ENCODE assay signal across 8 cellular contexts in the genomic region with DNA sequence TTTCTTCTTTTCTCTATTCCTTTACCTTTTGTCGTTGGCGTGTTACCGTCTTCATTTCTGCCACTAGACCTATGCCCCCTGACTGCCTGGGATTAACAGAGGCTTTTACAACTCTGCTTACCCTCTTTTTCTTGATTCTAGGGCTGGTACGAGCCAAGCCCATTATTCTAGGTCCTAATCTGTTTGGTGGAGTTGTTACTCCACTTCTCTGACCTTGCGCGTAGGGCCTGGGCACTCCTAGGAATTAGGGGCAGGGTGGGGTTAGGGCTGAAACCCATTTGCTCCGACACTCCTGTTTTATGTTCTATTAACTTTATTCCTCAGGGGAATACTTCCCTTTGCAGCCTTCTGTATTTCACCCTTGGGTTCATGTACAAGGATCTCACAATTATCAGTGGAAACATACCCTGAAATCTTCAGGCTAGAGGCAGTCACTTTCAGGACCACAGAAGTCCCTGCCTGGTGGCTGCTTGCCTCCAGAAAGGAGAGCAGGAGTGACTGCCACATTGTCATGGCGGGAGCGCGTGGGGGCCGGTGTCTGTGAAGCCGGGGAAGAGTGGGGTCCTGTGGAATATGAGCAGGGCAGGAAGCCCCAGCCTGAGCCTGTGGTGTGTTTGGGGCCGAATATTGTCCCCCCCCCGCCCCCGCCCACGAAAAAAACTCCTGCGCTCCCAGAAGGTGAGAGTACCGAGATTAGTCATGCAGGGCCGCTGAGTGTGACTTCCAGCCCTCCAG. TPM values are rescaled to one million over a fixed set of nuclear protein-coding genes. Genes with fewer than 3 reads are reported as not detected.
DNase-seq lines count a peak whose midpoint lies in the region; ATAC-seq and TF ChIP-seq lines count a peak whose summit lies in the region.

No MANE protein-coding gene starts in this region.

- peak overlapping the region; percentile 36 to 79 (median 65) for H3K4me3 ChIP-seq in dorsolateral prefrontal cortex

- H3K36me3 Mint-ChIP-seq in naive B cell, result peaks cover 0 to 4% of the 10 kb centered on the region in 2 donors

- H3K4me3 Mint-ChIP-seq in naive B cell, result peak overlapping the region; percentile 77 to 94 (median 86)

- peak overlapping the region in 5 of 6 donors; percentile 88 to 95 (median 89) for H3K27ac Mint-ChIP-seq in naive B cell

- no peaks in the 10 kb centered on the region for H3K36me3 ChIP-seq in ES-I3 (ENCODE audit: insufficient read depth, low read length)

- H3K27me3 Mint-ChIP-seq in naive B cell, result peaks cover 11 to 68% (median 15%) of the 10 kb centered on the region in 3 donors

- H3K27me3 ChIP-seq in dorsolateral prefrontal cortex, result peaks cover 0 to 32% (median 6%) of the 10 kb centered on the region in 45 donors

- peak overlapping the region in 18 of 59 donors; percentile 7 to 81 (median 67) for H3K27ac ChIP-seq in dorsolateral prefrontal cortex

- H3K9me3 ChIP-seq in ES-I3 (ENCODE audit: control insufficient read depth, insufficient read depth, low read length), result no peaks in the 10 kb centered on the region

- DNase-seq in dorsolateral prefrontal cortex (no peak), naive B cell (no peak), medulla oblongata (ENCODE audit: extremely low spot score) (no peak), NCI-H82 (lab: John Stamatoyannopoulos, UW) (no peak)

- ATAC-seq in HG03442 (IDR thresholded peaks at IDR 0.05; ENCODE audit: unreplicated experiment) (peak; percentile 3), naive B cell (ENCODE audit: low read depth in 2 of 2) (no peak), HG03342 (IDR thresholded peaks at IDR 0.05; ENCODE audit: unreplicated experiment) (no peak), HG02678 (IDR thresholded peaks at IDR 0.05; ENCODE audit: unreplicated experiment) (no peak)

- peak overlapping the region; percentile 64 for H3K9ac ChIP-seq in ES-I3 (ENCODE audit: low read depth, low read length)

- peaks cover 0 to 5% (median 2%) of the 10 kb centered on the region in 7 donors for H3K9me3 Mint-ChIP-seq in naive B cell

- peaks cover 10% of the 10 kb centered on the region for H3K4me1 ChIP-seq in ES-I3 (ENCODE audit: insufficient read depth, low read length)

- peaks cover 7 to 16% (median 16%) of the 10 kb centered on the region in 3 donors for H3K4me1 Mint-ChIP-seq in naive B cell

- intact Hi-C loops in dorsolateral prefrontal cortex (cut with DNase I), result no loop called here

- no peak for TF ChIP-seq CTCF in dorsolateral prefrontal cortex (IDR thresholded peaks at IDR 0.05 in 54 of 56, conservative IDR thresholded peaks at IDR 0.05 in 2 of 56; ENCODE audit: low read depth in 1 of 56, partially characterized antibody in 56 of 56)

RNA-seq across cellular contexts. Expression of gene SLC37A2, which starts 0.7 kb away (rescaled TPM):
- total RNA-seq in dorsolateral prefrontal cortex, result 1 to 10 TPM in 108 of 120 experiments, under 1 TPM in 12; 0.24 to 9.8 (median 2.3) TPM
- polyA plus RNA-seq in naive B cell (ENCODE audit: low read depth in 6 of 6), result 1 to 10 TPM in 4 of 6 donors, under 1 TPM in 2; 0.48 to 2.4 (median 1.8) TPM

RNA-seq across cellular contexts. Expression of gene TMEM218, which starts 49.1 kb away (rescaled TPM):
- total RNA-seq in dorsolateral prefrontal cortex, result 10 to 100 TPM in 52 of 120 experiments, 1 to 10 TPM in 68; 5.4 to 17.7 (median 9.7) TPM
- polyA plus RNA-seq in naive B cell (ENCODE audit: low read depth in 6 of 6), result 10 to 100 TPM; 30.4 to 53.0 (median 36.7) TPM
